8 cellular contexts compared by ENCODE assay signal in the genomic region with DNA sequence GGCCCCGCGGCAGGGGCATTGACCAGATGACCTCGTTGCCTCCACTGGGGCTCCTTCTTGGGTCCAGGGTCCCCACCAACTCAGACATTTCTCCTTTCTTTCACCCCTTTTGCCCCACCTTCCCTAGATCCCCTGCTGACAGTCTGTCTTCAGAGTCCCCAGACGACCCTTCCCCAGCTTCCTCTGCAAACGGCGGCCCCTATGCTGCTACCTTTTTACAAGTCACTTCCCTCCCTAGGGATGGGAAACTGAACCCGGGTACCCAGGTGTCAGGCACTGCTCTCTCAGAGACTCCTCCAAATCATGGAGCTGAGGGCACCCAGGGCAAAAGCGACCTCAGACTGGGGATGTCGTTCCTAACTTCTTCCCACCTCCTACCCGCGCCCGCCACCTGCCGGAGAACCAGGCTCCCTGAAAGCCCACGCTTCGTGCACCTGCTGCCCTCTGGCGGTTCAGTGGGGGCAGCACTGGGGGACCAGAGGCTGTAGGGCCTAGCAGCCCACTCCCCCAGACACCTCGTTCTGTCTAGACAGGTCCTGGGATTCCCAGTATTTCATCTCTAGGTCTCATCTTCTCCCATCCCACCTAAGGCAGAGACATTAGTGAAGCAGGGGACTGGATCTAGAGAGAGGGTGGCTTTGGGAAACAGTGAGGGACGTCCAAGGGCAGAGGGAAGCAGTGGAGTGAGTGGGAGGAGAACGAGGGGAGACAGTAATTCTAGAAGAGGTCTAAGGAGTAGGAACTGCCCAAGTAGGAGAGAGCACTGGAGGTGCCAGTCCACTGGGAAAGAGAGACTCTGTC. TPM values are rescaled to one million over a fixed set of nuclear protein-coding genes. Genes with fewer than 3 reads are reported as not detected.
DNase-seq lines count a peak whose midpoint lies in the region; ATAC-seq and TF ChIP-seq lines count a peak whose summit lies in the region.

No MANE protein-coding gene starts in this region.

- no peak overlapping the region for H2BK20ac ChIP-seq in H9 (ENCODE audit: low read depth, low read length, poor library complexity, severe bottlenecking)

- H3K9me3 ChIP-seq in DND-41 (ENCODE audit: insufficient read depth, low read length, severe bottlenecking) (no peaks in the 10 kb centered on the region), H9 (ENCODE audit: control insufficient read depth, low read depth, low read length) (no peaks in the 10 kb centered on the region), right atrium auricular region (no peaks in the 10 kb centered on the region), psoas muscle (no peaks in the 10 kb centered on the region)

- no peak overlapping the region; a peak in 1 of 7 replicates for H3K27ac Mint-ChIP-seq in H9

- H2AFZ ChIP-seq in DND-41 (ENCODE audit: low read depth, low read length) (peak overlapping the region; percentile 65), H9 (ENCODE audit: low read length) (no peak overlapping the region)

- H3K79me2 ChIP-seq in DND-41 (ENCODE audit: insufficient read depth, low read length) (no peaks in the 10 kb centered on the region), H9 (ENCODE audit: insufficient read depth, low read length) (no peaks in the 10 kb centered on the region)

- H4K8ac ChIP-seq in H9 (replicated peaks; ENCODE audit: insufficient read length, low read depth, low read length): no peak overlapping the region

- H3K27ac ChIP-seq in DND-41 (ENCODE audit: low read length): peak overlapping the region; percentile 36
- no peak overlapping the region for H3K27ac ChIP-seq in H9 (ENCODE audit: insufficient read length, low read depth, low read length)
- H3K27ac ChIP-seq in right atrium auricular region: peak overlapping the region; percentile 84 to 92
- H3K27ac ChIP-seq in psoas muscle: peak overlapping the region; percentile 76
- H3K27ac ChIP-seq in urinary bladder (ENCODE audit: low read depth): no peak overlapping the region

- peak overlapping the region; percentile 62 to 81 for H3K4me3 Mint-ChIP-seq in H9

- no peak overlapping the region for H2BK12ac ChIP-seq in H9 (ENCODE audit: insufficient read length, low read depth, low read length)

- intact Hi-C loops in psoas muscle (cut with DNase I): loop anchor here in 1 of 2 donors (10.0 kb wide), 1 partner anchor 395 kb away; the partner anchor contains the start of gene HOXC10

- peaks cover 6 to 33% (median 13%) of the 10 kb centered on the region in 3 experiments; a peak in 6 of 7 replicates for H3K36me3 Mint-ChIP-seq in H9 (ENCODE audit: insufficient read depth in 1 of 3, low read depth in 3 of 3)

- H3K36me3 ChIP-seq in DND-41 (ENCODE audit: insufficient read depth, low read length): no peaks in the 10 kb centered on the region
- H3K36me3 ChIP-seq in right atrium auricular region: no peaks in the 10 kb centered on the region
- H3K36me3 ChIP-seq in psoas muscle (ENCODE audit: insufficient read depth in 1 of 2, low read depth in 1 of 2): peaks cover 0 to 40% of the 10 kb centered on the region in 2 donors
- no peaks in the 10 kb centered on the region for H3K36me3 ChIP-seq in urinary bladder (ENCODE audit: insufficient read depth)

- H3K23me2 ChIP-seq in H9 (ENCODE audit: insufficient read length, low read depth, low read length, poor library complexity, severe bottlenecking): no peaks in the 10 kb centered on the region

- H3K9me3 Mint-ChIP-seq in H9: no peaks in the 10 kb centered on the region

- H3T11ph ChIP-seq in H9 (ENCODE audit: low read length): no peak overlapping the region

- H3K79me1 ChIP-seq in H9 (ENCODE audit: insufficient read depth, low read depth, low read length, poor library complexity, severe bottlenecking): no peaks in the 10 kb centered on the region

- H3K9ac ChIP-seq in DND-41 (ENCODE audit: low read depth, low read length) (peak overlapping the region; percentile 49; the same call in 1 of the 2 replicates), H9 (ENCODE audit: extremely low read depth, insufficient read length, low read length) (no peak overlapping the region)

- TF ChIP-seq CTCF in DND-41 (IDR thresholded peaks at IDR 0.05; ENCODE audit: borderline replicate concordance, extremely low read depth, low read length, poor library complexity, severe bottlenecking) (peak; percentile 100), H9 (conservative IDR thresholded peaks at IDR 0.05) (peak; percentile 100), right atrium auricular region (IDR thresholded peaks at IDR 0.05) (peak; percentile 99 to 100), psoas muscle (IDR thresholded peaks at IDR 0.05) (peak; percentile 100)

- DNase-seq in DND-41 (peak; percentile 91), H9 (peak; percentile 96), NCI-H1105 (lab: John Stamatoyannopoulos, UW) (peak; percentile 70), T-helper 1 cell (peak; percentile 72 to 87 (median 81)), amygdala (lab: John Stamatoyannopoulos, UW) (peak in 54 of 56 donors; percentile 39 to 90 (median 74)), right atrium auricular region (ENCODE audit: low spot score) (peak; percentile 93), psoas muscle (peak; percentile 94 to 96)

- H3K4me2 ChIP-seq in DND-41 (ENCODE audit: insufficient read depth, low read length) (peak overlapping the region; percentile 78), H9 (ENCODE audit: insufficient read depth, insufficient read length, low read length) (peak overlapping the region; percentile 23)

- H3K4me1 ChIP-seq in DND-41 (ENCODE audit: insufficient read depth, low read length) (peaks cover 16% of the 10 kb centered on the region), H9 (ENCODE audit: insufficient read depth, low read length) (no peaks in the 10 kb centered on the region), right atrium auricular region (peaks cover 0 to 53% of the 10 kb centered on the region in 2 donors), psoas muscle (peaks cover 65% of the 10 kb centered on the region), urinary bladder (ENCODE audit: insufficient read depth) (peaks cover 3% of the 10 kb centered on the region)

- ATAC-seq in DND-41 (ENCODE audit: insufficient read depth, low read depth) (peak; percentile 96), psoas muscle (peak; percentile 78 to 90 (median 88))

- H4K5ac ChIP-seq in H9 (ENCODE audit: insufficient read length, low read depth, low read length): no peak overlapping the region

- H2BK15ac ChIP-seq in H9 (ENCODE audit: low read depth, low read length): no peak overlapping the region

- peaks cover 24 to 30% of the 10 kb centered on the region in 2 experiments for H3K4me1 Mint-ChIP-seq in H9

- H3K4ac ChIP-seq in H9 (ENCODE audit: low read depth, low read length): no peak overlapping the region

- H3K4me3 ChIP-seq in DND-41 (ENCODE audit: low read depth in 1 of 2, low read length in 2 of 2) (peak overlapping the region in 1 of 2 experiments; percentile 57; a peak in 3 of 4 replicates), right atrium auricular region (peak overlapping the region; percentile 53 to 62), psoas muscle (peak overlapping the region; percentile 63), urinary bladder (ENCODE audit: low read depth, low read length) (peak overlapping the region; percentile 36)

- no peak overlapping the region for H2AK5ac ChIP-seq in H9 (ENCODE audit: insufficient read length, low read length)

- H4K20me1 ChIP-seq in DND-41 (ENCODE audit: insufficient read depth, low read length) (no peaks in the 10 kb centered on the region), H9 (ENCODE audit: control insufficient read depth, insufficient read depth, insufficient read length) (no peaks in the 10 kb centered on the region)

- H4K91ac ChIP-seq in H9 (ENCODE audit: insufficient read length, low read depth, low read length): no peak overlapping the region

- H2BK120ac ChIP-seq in H9 (ENCODE audit: low read depth, low read length, poor library complexity, severe bottlenecking): no peak overlapping the region

- H3K27me3 ChIP-seq in DND-41 (ENCODE audit: insufficient read depth, low read length, poor library complexity): peaks cover 8% of the 10 kb centered on the region
- H3K27me3 ChIP-seq in H9 (ENCODE audit: insufficient read depth, low read length): no peaks in the 10 kb centered on the region
- H3K27me3 ChIP-seq in right atrium auricular region: no peaks in the 10 kb centered on the region
- H3K27me3 ChIP-seq in psoas muscle (ENCODE audit: insufficient read depth in 3 of 3, low read length in 2 of 3): no peaks in the 10 kb centered on the region

- H3K14ac ChIP-seq in H9 (ENCODE audit: insufficient read depth, low read length): no peak overlapping the region

- WGBS in H9 (ENCODE audit: extremely low coverage, insufficient read length, low lambda C conversion rate): no CpG with 5 or more reads among the region's 19 CpGs
- 7 to 13% (median 9%) methylated on average over 16 to 19 of the region's 19 CpGs for WGBS in psoas muscle, 3 donors
- WGBS in urinary bladder: 13% methylated on average over 19 of the region's 19 CpGs

- H3K27me3 Mint-ChIP-seq in H9 (ENCODE audit: low read depth): peaks cover 31% of the 10 kb centered on the region

- no peak overlapping the region for H3K23ac ChIP-seq in H9 (ENCODE audit: insufficient read length, low read depth, low read length)

- H2BK5ac ChIP-seq in H9 (ENCODE audit: insufficient read length, low read length): no peak overlapping the region

- H3K18ac ChIP-seq in H9 (ENCODE audit: insufficient read length, low read depth, low read length): no peak overlapping the region

- no peak overlapping the region for H3K56ac ChIP-seq in H9 (ENCODE audit: insufficient read length, low read depth, low read length)

RNA-seq across cellular contexts. Expression of gene ZNF385A, which starts 4.9 kb away (rescaled TPM):
- total RNA-seq in H9 (2021): 5.7 and 6.2 TPM in 2 replicates
- 10 to 100 TPM in 1 of 2 donors, 1 to 10 TPM in 1; 6.7 to 12.7 TPM for total RNA-seq in right atrium auricular region
- total RNA-seq in psoas muscle: 10 to 100 TPM; 25.5 to 85.8 (median 68.9) TPM
- 10 to 100 TPM in 2 of 3 donors, 1 to 10 TPM in 1; 4.9 to 28.0 (median 24.5) TPM for polyA plus RNA-seq in psoas muscle
- total RNA-seq in urinary bladder: 5.0 TPM
- polyA plus RNA-seq in urinary bladder: 26.3 TPM

RNA-seq across cellular contexts. Expression of gene GPR84, which starts 15.3 kb away (rescaled TPM):
- total RNA-seq in H9 (2021): not detected in 2 replicates
- total RNA-seq in right atrium auricular region: under 1 TPM in 1 of 2 donors, not detected in 1; 0.43 TPM
- under 1 TPM in 1 of 4 donors, not detected in 3; 0.40 TPM for total RNA-seq in psoas muscle
- polyA plus RNA-seq in psoas muscle: under 1 TPM in 1 of 3 donors, not detected in 2; 0.16 TPM
- total RNA-seq in urinary bladder: 0.26 TPM
- polyA plus RNA-seq in urinary bladder: 0.96 TPM

RNA-seq across cellular contexts. Expression of gene ITGA5, which starts 39.5 kb away (rescaled TPM):
- total RNA-seq in H9 (2021) (12.2 and 16.2 TPM in 2 replicates), right atrium auricular region (100 to 1,000 TPM in 1 of 2 donors, 10 to 100 TPM in 1; 80.5 to 144 TPM), psoas muscle (10 to 100 TPM; 24.0 to 80.3 (median 41.9) TPM), urinary bladder (139 TPM)
- polyA plus RNA-seq in psoas muscle (100 to 1,000 TPM in 1 of 3 donors, 10 to 100 TPM in 2; 13.7 to 244 (median 39.7) TPM), urinary bladder (702 TPM)

RNA-seq across cellular contexts. Expression of gene COPZ1, which starts 54.7 kb away (rescaled TPM):
- total RNA-seq in H9 (2021) (104 TPM in 2 replicates), right atrium auricular region (100 to 1,000 TPM in 1 of 2 donors, 10 to 100 TPM in 1; 79.2 to 154 TPM), psoas muscle (100 to 1,000 TPM in 1 of 4 donors, 10 to 100 TPM in 3; 84.4 to 102 (median 93.0) TPM), urinary bladder (113 TPM)
- polyA plus RNA-seq in psoas muscle (100 to 1,000 TPM in 1 of 3 donors, 10 to 100 TPM in 2; 77.8 to 131 (median 86.6) TPM), urinary bladder (86.3 TPM)

Comparison
In these comparisons a context has a peak if more than half of its experiments do, and no peak if none do; other contexts are left out.
1. H3K27ac ChIP-seq: peak in DND-41 (single experiment), right atrium auricular region (2 of 2) and psoas muscle (single experiment); none in H9 (single experiment) and urinary bladder (single experiment).
2. Peak in every context shown above with its lines, with median percentiles within 50 percentile points of each other: DNase-seq and CTCF ChIP-seq.